9 cellular contexts compared by ENCODE assay signal in genomic region chr5:124660229-124661093, GRCh38.
DNase-seq lines count a peak whose midpoint lies in the region; ATAC-seq and TF ChIP-seq lines count a peak whose summit lies in the region.
"Had no signal": no experiment of that assay in that cellular context is flagged by ENCODE, and none has a peak within 500 bp of the region (broad histone marks: within the 10 kb centered on the region; RNA-seq: fewer than 3 reads in every experiment).

No MANE protein-coding gene starts in this region.

- H3K4me3 Mint-ChIP-seq in natural killer cell treated with Interleukin-12 subunit alpha and Interleukin-12 subunit beta and Interleukin-15 and Interleukin-18, amount 100 ng/mL, for 72 hours: no peak overlapping the region
- H3K4me3 Mint-ChIP-seq: natural killer cell had no signal

- peaks cover 57% of the 10 kb centered on the region for H3K4me1 ChIP-seq in muscle layer of colon (ENCODE audit: insufficient read depth, low read length)

- H3K27me3 ChIP-seq in dorsolateral prefrontal cortex (no peaks in the 10 kb centered on the region), muscle layer of colon (ENCODE audit: control insufficient read depth in 1 of 2, insufficient read depth in 2 of 2, low read length in 2 of 2) (no peaks in the 10 kb centered on the region)

- peak overlapping the region in 46 of 59 donors; percentile 0 to 88 (median 64) for H3K27ac ChIP-seq in dorsolateral prefrontal cortex
- peak overlapping the region; percentile 19 for H3K27ac ChIP-seq in muscle layer of colon (ENCODE audit: low read depth, low read length)

- H3K36me3 Mint-ChIP-seq in natural killer cell treated with Interleukin-12 subunit alpha and Interleukin-12 subunit beta and Interleukin-15 and Interleukin-18, amount 100 ng/mL, for 72 hours: no peaks in the 10 kb centered on the region
- H3K36me3 Mint-ChIP-seq: natural killer cell had no signal

- H3K36me3 ChIP-seq in muscle layer of colon (ENCODE audit: insufficient read depth, low read length): no peaks in the 10 kb centered on the region

- no peak overlapping the region for H3K4me3 ChIP-seq in AG10803 (ENCODE audit: low read length)
- peak overlapping the region in 2 of 59 donors; percentile 1 to 6 for H3K4me3 ChIP-seq in dorsolateral prefrontal cortex
- H3K4me3 ChIP-seq in muscle layer of colon (ENCODE audit: low read depth in 1 of 2, low read length in 2 of 2): no peak overlapping the region

- H3K27ac Mint-ChIP-seq in natural killer cell treated with Interleukin-12 subunit alpha and Interleukin-12 subunit beta and Interleukin-15 and Interleukin-18, amount 100 ng/mL, for 72 hours: no peak overlapping the region
- H3K27ac Mint-ChIP-seq: natural killer cell had no signal

- H3K27me3 Mint-ChIP-seq in natural killer cell treated with Interleukin-12 subunit alpha and Interleukin-12 subunit beta and Interleukin-15 and Interleukin-18, amount 100 ng/mL, for 72 hours: peaks cover 32 to 44% of the 10 kb centered on the region in 2 donors

- H3K4me1 Mint-ChIP-seq in natural killer cell treated with Interleukin-12 subunit alpha and Interleukin-12 subunit beta and Interleukin-15 and Interleukin-18, amount 100 ng/mL, for 72 hours (ENCODE audit: low read depth in 2 of 2): peaks cover 5 to 6% of the 10 kb centered on the region in 2 donors
- H3K4me1 Mint-ChIP-seq: natural killer cell had no signal

- no peaks in the 10 kb centered on the region for H3K9me3 ChIP-seq in muscle layer of colon (ENCODE audit: low read length)

- no peak for ATAC-seq in HG03175 (IDR thresholded peaks at IDR 0.05; ENCODE audit: unreplicated experiment)
- ATAC-seq in natural killer cell treated with Interleukin-12 subunit alpha and Interleukin-12 subunit beta and Interleukin-15 and Interleukin-18, amount 100 ng/mL, for 72 hours: no peak
- ATAC-seq: natural killer cell had no signal

- H3K9ac ChIP-seq in muscle layer of colon (ENCODE audit: low read length): no peak overlapping the region

- TF ChIP-seq CTCF in AG10803 (conservative IDR thresholded peaks at IDR 0.05; ENCODE audit: low read length) (no peak), dorsolateral prefrontal cortex (IDR thresholded peaks at IDR 0.05 in 54 of 56, conservative IDR thresholded peaks at IDR 0.05 in 2 of 56; ENCODE audit: low read depth in 1 of 56, partially characterized antibody in 56 of 56) (no peak)

- intact Hi-C loops in dorsolateral prefrontal cortex (cut with DNase I): no loop called here

- peak; percentile 33 for DNase-seq in AG10803 (ENCODE audit: low read depth)
- DNase-seq in NCI-H69 (lab: John Stamatoyannopoulos, UW): peak; percentile 86
- no peak for DNase-seq in dorsolateral prefrontal cortex
- no peak for DNase-seq in SIG-M5 treated with dmso at 0.1 percent for 504 hours (lab: John Stamatoyannopoulos, UW; ENCODE audit: unreplicated experiment)
- no peak for DNase-seq in NCI-H524 (lab: John Stamatoyannopoulos, UW)
- DNase-seq in natural killer cell treated with Interleukin-12 subunit alpha and Interleukin-12 subunit beta and Interleukin-15 and Interleukin-18, amount 100 ng/mL, for 72 hours (ENCODE audit: low spot score): no peak
- DNase-seq: natural killer cell had no signal

- H3K9me3 Mint-ChIP-seq in natural killer cell treated with Interleukin-12 subunit alpha and Interleukin-12 subunit beta and Interleukin-15 and Interleukin-18, amount 100 ng/mL, for 72 hours: no peaks in the 10 kb centered on the region
- H3K9me3 Mint-ChIP-seq: natural killer cell had no signal

Comparison
In these comparisons a context has a peak if more than half of its experiments do, and no peak if none do; other contexts are left out.
1. DNase-seq: peak in AG10803 (single experiment) and NCI-H69 (single experiment); none in dorsolateral prefrontal cortex (0 of 10), SIG-M5 treated with dmso at 0.1 percent for 504 hours (single experiment), NCI-H524 (0 of 2) and natural killer cell treated with Interleukin-12 subunit alpha and Interleukin-12 subunit beta and Interleukin-15 and Interleukin-18, amount 100 ng/mL, for 72 hours (single experiment).